ENCODE assay signal across 9 cellular contexts in genomic region chr13:98563071-98563470, GRCh38. TPM values are rescaled to one million over a fixed set of nuclear protein-coding genes. Genes with fewer than 3 reads are reported as not detected.
DNase-seq lines count a peak whose midpoint lies in the region; ATAC-seq and TF ChIP-seq lines count a peak whose summit lies in the region.
"Had no signal": no experiment of that assay in that cellular context is flagged by ENCODE, and none has a peak within 500 bp of the region (broad histone marks: within the 10 kb centered on the region; RNA-seq: fewer than 3 reads in every experiment).

No MANE protein-coding gene starts in this region.

- H4K8ac ChIP-seq in mesendoderm (ENCODE audit: low read depth, low read length) = no peak overlapping the region

- H3K4ac ChIP-seq in mesendoderm (ENCODE audit: low read depth, low read length) = no peak overlapping the region

- TF ChIP-seq CTCF in DOHH2 (IDR thresholded peaks at IDR 0.05; ENCODE audit: low read depth, low read length, poor library complexity, severe bottlenecking) = no peak
- no peak for TF ChIP-seq CTCF in GM23338 (conservative IDR thresholded peaks at IDR 0.05; ENCODE audit: low read depth in 2 of 2)
- no peak for TF ChIP-seq CTCF in upper lobe of right lung (IDR thresholded peaks at IDR 0.05)

- WGBS in mesendoderm (ENCODE audit: extremely low coverage, insufficient coverage, low lambda C conversion rate) = no CpG with 5 or more reads among the region's 6 CpGs

- no peaks in the 10 kb centered on the region for H3K9me3 Mint-ChIP-seq in GM23338
- no peaks in the 10 kb centered on the region for H3K9me3 Mint-ChIP-seq in activated CD4-positive, alpha-beta memory T cell treated with anti-CD3 and anti-CD28 coated beads, Interleukin-2, amount 10 ng/mL, durations not matched to agents 7 days and 5 days

- H3K23ac ChIP-seq in mesendoderm (ENCODE audit: low read length) = no peak overlapping the region

- H4K5ac ChIP-seq in mesendoderm (ENCODE audit: low read length) = no peak overlapping the region

- H3K9me2 ChIP-seq in DOHH2 (replicated peaks; ENCODE audit: control insufficient read depth, low read length) (no peaks in the 10 kb centered on the region), GM23338 (ENCODE audit: insufficient read depth) (no peaks in the 10 kb centered on the region), Karpas-422 (replicated peaks; ENCODE audit: insufficient read depth, low read length) (no peaks in the 10 kb centered on the region)

- H3F3A ChIP-seq in DOHH2 (ENCODE audit: control insufficient read depth, insufficient read depth) (no peaks in the 10 kb centered on the region), GM23338 (replicated peaks; ENCODE audit: low read depth) (0 out of 2 replicates have a peak, but pooled peaks cover 5% of the 10 kb centered on the region)

- H3K27me3 ChIP-seq in DOHH2 (ENCODE audit: control insufficient read depth, low read length) (no peaks in the 10 kb centered on the region), GM23338 (ENCODE audit: insufficient read depth) (no peaks in the 10 kb centered on the region), mesendoderm (ENCODE audit: insufficient read depth, low read length, poor library complexity) (no peaks in the 10 kb centered on the region), Karpas-422 (ENCODE audit: low read length) (no peaks in the 10 kb centered on the region), upper lobe of right lung (no peaks in the 10 kb centered on the region)

- peaks cover 59% of the 10 kb centered on the region for H4K20me1 ChIP-seq in DOHH2 (ENCODE audit: control insufficient read depth, insufficient read depth, low read depth, low read length)
- peaks cover 50% of the 10 kb centered on the region for H4K20me1 ChIP-seq in GM23338 (replicated peaks; ENCODE audit: insufficient read depth)
- peaks cover 20% of the 10 kb centered on the region for H4K20me1 ChIP-seq in Karpas-422 (ENCODE audit: insufficient read depth, low read depth, low read length)

- H3K27ac ChIP-seq in DOHH2 (ENCODE audit: low read depth, low read length) (no peak overlapping the region), GM23338 (ENCODE audit: low read depth) (peak overlapping the region; percentile 84), mesendoderm (ENCODE audit: low read depth, low read length) (no peak overlapping the region), Karpas-422 (ENCODE audit: low read length) (no peak overlapping the region), upper lobe of right lung (no peak overlapping the region)

- no peak overlapping the region for H2BK5ac ChIP-seq in mesendoderm (ENCODE audit: low read length)

- no peak overlapping the region for H3K56ac ChIP-seq in mesendoderm (ENCODE audit: low read length)

- H3K4me1 Mint-ChIP-seq in GM23338 = peaks cover 79% of the 10 kb centered on the region
- H3K4me1 Mint-ChIP-seq in activated CD4-positive, alpha-beta memory T cell treated with anti-CD3 and anti-CD28 coated beads, Interleukin-2, amount 10 ng/mL, durations not matched to agents 7 days and 5 days = peaks cover 84% of the 10 kb centered on the region

- no peak overlapping the region for H2BK120ac ChIP-seq in mesendoderm (ENCODE audit: low read depth, low read length)

- H3K4me1 ChIP-seq in DOHH2 (ENCODE audit: control insufficient read depth, low read length) (peaks cover 54% of the 10 kb centered on the region), GM23338 (ENCODE audit: insufficient read depth) (peaks cover 87% of the 10 kb centered on the region), mesendoderm (ENCODE audit: control insufficient read depth, low read depth, low read length) (no peaks in the 10 kb centered on the region), Karpas-422 (ENCODE audit: low read length) (peaks cover 57% of the 10 kb centered on the region), upper lobe of right lung (peaks cover 85% of the 10 kb centered on the region)

- no peaks in the 10 kb centered on the region for H3K9me3 ChIP-seq in DOHH2 (ENCODE audit: control insufficient read depth, insufficient read depth, low read length)
- H3K9me3 ChIP-seq in Karpas-422 (ENCODE audit: low read length) = no peaks in the 10 kb centered on the region
- H3K9me3 ChIP-seq in upper lobe of right lung = no peaks in the 10 kb centered on the region

- DNase-seq in GM23338 (ENCODE audit: low spot score) (peak; percentile 65), mesendoderm (peak; percentile 27), Karpas-422 (no peak), RPMI8226 (no peak), pons (ENCODE audit: low spot score) (no peak), upper lobe of right lung (no peak)
- DNase-seq in activated CD4-positive, alpha-beta memory T cell treated with anti-CD3 and anti-CD28 coated beads, Interleukin-2, amount 10 ng/mL, durations not matched to agents 7 days and 5 days = peak; percentile 62
- DNase-seq: NCI-H446 had no signal

- H3K4me3 ChIP-seq in DOHH2 (ENCODE audit: low read length) (no peak overlapping the region), GM23338 (peak overlapping the region; percentile 4; the same call in 1 of the 2 replicates), mesendoderm (ENCODE audit: low read length) (no peak overlapping the region), Karpas-422 (ENCODE audit: low read length) (no peak overlapping the region), upper lobe of right lung (no peak overlapping the region)

- H3K9ac ChIP-seq in mesendoderm (ENCODE audit: low read length) (no peak overlapping the region), Karpas-422 (ENCODE audit: low read length) (no peak overlapping the region)

- no peak overlapping the region for H3K27ac Mint-ChIP-seq in GM23338
- peak overlapping the region; percentile 95 for H3K27ac Mint-ChIP-seq in activated CD4-positive, alpha-beta memory T cell treated with anti-CD3 and anti-CD28 coated beads, Interleukin-2, amount 10 ng/mL, durations not matched to agents 7 days and 5 days

- H3K4me3 Mint-ChIP-seq in GM23338 = no peak overlapping the region
- H3K4me3 Mint-ChIP-seq in activated CD4-positive, alpha-beta memory T cell treated with anti-CD3 and anti-CD28 coated beads, Interleukin-2, amount 10 ng/mL, durations not matched to agents 7 days and 5 days = peak overlapping the region; percentile 84

- H3K27me3 Mint-ChIP-seq in GM23338 (ENCODE audit: insufficient read depth, low read depth, poor library complexity) = peaks cover 9% of the 10 kb centered on the region
- no peaks in the 10 kb centered on the region for H3K27me3 Mint-ChIP-seq in activated CD4-positive, alpha-beta memory T cell treated with anti-CD3 and anti-CD28 coated beads, Interleukin-2, amount 10 ng/mL, durations not matched to agents 7 days and 5 days

- POLR2A ChIA-PET in activated CD4-positive, alpha-beta memory T cell treated with anti-CD3 and anti-CD28 coated beads, Interleukin-2, amount 10 ng/mL, durations not matched to agents 7 days and 5 days (lab: Charles Lee) = interaction anchor here (0.7 to 6.7 kb wide), 8 partner anchors 9 to 87 kb away, joined by 3 to 62 read pairs (median 8); partner anchors contain the start of gene STK24

- H3K36me3 ChIP-seq in DOHH2 (ENCODE audit: control insufficient read depth, low read length) (peaks cover 34% of the 10 kb centered on the region), GM23338 (ENCODE audit: insufficient read depth) (no peaks in the 10 kb centered on the region), mesendoderm (ENCODE audit: control insufficient read depth, insufficient read depth, low read length) (no peaks in the 10 kb centered on the region), Karpas-422 (ENCODE audit: insufficient read depth, low read length) (no peaks in the 10 kb centered on the region), upper lobe of right lung (no peaks in the 10 kb centered on the region)

- H2BK15ac ChIP-seq in mesendoderm (replicated peaks; ENCODE audit: low read depth) = no peak overlapping the region

- ATAC-seq in GM23338 (no peak; the same call in 1 of the 3 replicates), upper lobe of right lung (no peak)

- no peak overlapping the region for H2AK5ac ChIP-seq in mesendoderm (ENCODE audit: low read length)

- CTCF ChIA-PET in activated CD4-positive, alpha-beta memory T cell treated with anti-CD3 and anti-CD28 coated beads, Interleukin-2, amount 10 ng/mL, durations not matched to agents 7 days and 5 days (lab: Charles Lee) = interaction anchor here (0.6 to 1.7 kb wide), 6 partner anchors 47 to 536 kb away, joined by 3 to 7 read pairs (median 4); no protein-coding TSS in a partner anchor

- intact Hi-C loops in upper lobe of right lung (cut with DNase I) = loop anchor here (10.0 kb wide), 1 partner anchor 68 kb away; no protein-coding TSS in a partner anchor

- H3K18ac ChIP-seq in mesendoderm (ENCODE audit: low read length) = no peak overlapping the region

- peaks cover 3% of the 10 kb centered on the region; the same call in 1 of the 3 replicates for H3K36me3 Mint-ChIP-seq in GM23338 (ENCODE audit: low read depth)
- peaks cover 47% of the 10 kb centered on the region for H3K36me3 Mint-ChIP-seq in activated CD4-positive, alpha-beta memory T cell treated with anti-CD3 and anti-CD28 coated beads, Interleukin-2, amount 10 ng/mL, durations not matched to agents 7 days and 5 days (ENCODE audit: low read depth)

- peaks cover 9% of the 10 kb centered on the region for H3K79me1 ChIP-seq in mesendoderm (ENCODE audit: low read length)

- H3K4me2 ChIP-seq in DOHH2 (ENCODE audit: low read length) = peak overlapping the region; percentile 42
- H3K4me2 ChIP-seq in GM23338 = peak overlapping the region; percentile 60; the same call in 1 of the 2 replicates
- no peak overlapping the region for H3K4me2 ChIP-seq in mesendoderm (ENCODE audit: low read length)
- no peak overlapping the region for H3K4me2 ChIP-seq in Karpas-422 (ENCODE audit: low read depth, low read length, poor library complexity, severe bottlenecking)

- H2AFZ ChIP-seq in GM23338 (no peak overlapping the region), Karpas-422 (ENCODE audit: low read length) (no peak overlapping the region)

- H3K79me2 ChIP-seq in DOHH2 (ENCODE audit: control insufficient read depth, low read length) = peaks cover 100% of the 10 kb centered on the region
- H3K79me2 ChIP-seq in GM23338 (replicated peaks; ENCODE audit: insufficient read depth) = peaks cover 100% of the 10 kb centered on the region
- peaks cover 86% of the 10 kb centered on the region for H3K79me2 ChIP-seq in mesendoderm (ENCODE audit: control insufficient read depth, insufficient read depth, low read length)
- peaks cover 98% of the 10 kb centered on the region for H3K79me2 ChIP-seq in Karpas-422 (ENCODE audit: low read length)

RNA-seq across cellular contexts. Expression of gene STK24, which starts 13.8 kb away (rescaled TPM):
- 144 and 157 TPM in 2 replicates for total RNA-seq in GM23338 (2014; rRNA removed; shearing (Covaris generic))
- 56.5 and 60.3 TPM in 2 replicates for polyA plus RNA-seq in GM23338 (2016; fragmentation: Nextera tagmentation; extraction: Ambion mirVana)
- total RNA-seq in activated CD4-positive, alpha-beta memory T cell treated with anti-CD3 and anti-CD28 coated beads, Interleukin-2, amount 10 ng/mL, durations not matched to agents 7 days and 5 days = 100 to 1,000 TPM; 189 to 204 TPM
- polyA plus RNA-seq in mesendoderm (2013, experiment 1 of 2) = 143 TPM
- 145 TPM for polyA plus RNA-seq in mesendoderm (2013, experiment 2 of 2)
- total RNA-seq in Karpas-422 (2014; rRNA removed; shearing (Covaris generic); ENCODE audit: low replicate concordance) = 93.9 and 107 TPM in 2 replicates
- 94.6 TPM for total RNA-seq in upper lobe of right lung

Comparison
In these comparisons a context has a peak if more than half of its experiments do, and no peak if none do; other contexts are left out.
1. H3K4me2 ChIP-seq: peak in DOHH2 (single experiment) and GM23338 (single experiment); none in mesendoderm (single experiment) and Karpas-422 (single experiment).
2. DNase-seq: peak in GM23338 (single experiment), activated CD4-positive, alpha-beta memory T cell treated with anti-CD3 and anti-CD28 coated beads, Interleukin-2, amount 10 ng/mL, durations not matched to agents 7 days and 5 days (single experiment) and mesendoderm (single experiment); none in Karpas-422 (single experiment), RPMI8226 (single experiment), pons (single experiment) and upper lobe of right lung (single experiment).